8 cellular contexts compared by ENCODE assay signal in genomic region chr17:64506201-64506575, GRCh38. TPM values are rescaled to one million over a fixed set of nuclear protein-coding genes. Genes with fewer than 3 reads are reported as not detected.
DNase-seq lines count a peak whose midpoint lies in the region; ATAC-seq and TF ChIP-seq lines count a peak whose summit lies in the region.

TSS of gene DDX5 (minus strand) at chr17:64506289. CDS start at chr17:64506119, 170 bp downstream.

- H3K9me3 Mint-ChIP-seq in activated CD4-positive, alpha-beta T cell treated with anti-CD3 and anti-CD28 coated beads for 36 hours (ENCODE audit: low read depth), result no peaks in the 10 kb centered on the region

- H3K4me3 Mint-ChIP-seq in activated CD4-positive, alpha-beta T cell treated with anti-CD3 and anti-CD28 coated beads for 36 hours, result peak within 1 kb of the TSS; percentile 100

- TF ChIP-seq POLR2A in GM19099 (IDR thresholded peaks at IDR 0.05; ENCODE audit: extremely low read depth, insufficient read length, low read depth), result peak; percentile 100

- DNase-seq in AG09319 (ENCODE audit: extremely low read depth, low read depth), result peak; percentile 94
- peak; percentile 99 for DNase-seq in NCI-H524 treated with DMSO at 0.1 percent for 48 hours (lab: John Stamatoyannopoulos, UW)
- DNase-seq in activated CD4-positive, alpha-beta T cell treated with anti-CD3 and anti-CD28 coated beads for 36 hours, result peak; percentile 99
- peak; percentile 99 for DNase-seq in kidney tubule cell (ENCODE audit: low spot score)
- peak; percentile 92 to 96 for DNase-seq in stimulated activated CD4-positive, alpha-beta T cell treated with anti-CD3 and anti-CD28 coated beads, Interleukin-1b, Interleukin-23, amount 100 ng/mL, for 1 hour (ENCODE audit: low read depth in 2 of 2)

- H3K4me1 Mint-ChIP-seq in activated CD4-positive, alpha-beta T cell treated with anti-CD3 and anti-CD28 coated beads for 36 hours, result peaks cover 52% of the 10 kb centered on the region

- POLR2A ChIA-PET in activated CD4-positive, alpha-beta T cell treated with anti-CD3 and anti-CD28 coated beads for 36 hours (lab: Charles Lee), result interaction anchor here (0.6 to 3.9 kb wide), 15 partner anchors 9 to 722 kb away, joined by 3 to 111 read pairs (median 4); partner anchors contain the start of gene POLG2

- ATAC-seq in HG03432 (IDR thresholded peaks at IDR 0.05; ENCODE audit: unreplicated experiment), result peak; percentile 70
- ATAC-seq in activated CD4-positive, alpha-beta T cell treated with anti-CD3 and anti-CD28 coated beads for 36 hours, result peak; percentile 73

- peaks cover 66% of the 10 kb centered on the region for H3K36me3 Mint-ChIP-seq in activated CD4-positive, alpha-beta T cell treated with anti-CD3 and anti-CD28 coated beads for 36 hours (ENCODE audit: low read depth)

- peak within 1 kb of the TSS; percentile 99 for H3K27ac ChIP-seq in cingulate gyrus (ENCODE audit: low read depth, low read length)

- peak within 1 kb of the TSS; percentile 100 for H3K27ac Mint-ChIP-seq in activated CD4-positive, alpha-beta T cell treated with anti-CD3 and anti-CD28 coated beads for 36 hours

- TF ChIP-seq CTCF in AG09319 (IDR thresholded peaks at IDR 0.05; ENCODE audit: low read depth, low read length), result no peak

- intact Hi-C loops in activated CD4-positive, alpha-beta T cell treated with anti-CD3 and anti-CD28 coated beads for 36 hours (cut with DNase I, micrococcal nuclease), result loop anchor here (1.0 to 5.0 kb wide), 13 partner anchors 9 to 803 kb away; partner anchors contain the start of genes POLG2 (in 2 of the 2), CCDC47 (in 1 of the 2), ERN1 (in 1 of the 2) and FTSJ3 (in 1 of the 2)

- no peaks in the 10 kb centered on the region for H3K27me3 Mint-ChIP-seq in activated CD4-positive, alpha-beta T cell treated with anti-CD3 and anti-CD28 coated beads for 36 hours

- CTCF ChIA-PET in activated CD4-positive, alpha-beta T cell treated with anti-CD3 and anti-CD28 coated beads for 36 hours (lab: Charles Lee), result interaction anchor here (0.6 to 3.6 kb wide), 8 partner anchors 8 to 143 kb away, joined by 3 to 26 read pairs (median 4); no protein-coding TSS in a partner anchor

RNA-seq across cellular contexts. Expression of gene DDX5, which starts in this region (rescaled TPM):
- 100 to 1,000 TPM; 575 TPM for total RNA-seq in activated CD4-positive, alpha-beta T cell treated with anti-CD3 and anti-CD28 coated beads for 36 hours

Comparison
In these comparisons a context has a peak if more than half of its experiments do, and no peak if none do; other contexts are left out.
1. Peak in every context shown above with its lines: DNase-seq, ATAC-seq and H3K27ac ChIP-seq.